8 cellular contexts compared by ENCODE assay signal in the genomic region with DNA sequence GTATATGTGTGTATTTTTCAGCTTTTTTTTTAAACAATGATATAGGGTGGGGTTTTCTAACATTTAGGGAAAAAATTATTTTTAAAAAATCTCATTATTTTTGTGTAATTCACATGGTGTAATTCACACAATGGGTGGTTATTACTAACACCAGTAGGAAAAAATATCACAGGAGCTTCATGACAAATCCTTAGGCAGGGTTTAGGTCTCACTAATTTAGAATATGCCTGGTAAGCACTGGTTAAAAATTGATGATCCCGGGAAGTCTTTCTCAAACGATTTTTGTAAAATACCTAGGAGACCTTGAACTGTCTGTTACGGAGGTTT. TPM values are rescaled to one million over a fixed set of nuclear protein-coding genes. Genes with fewer than 3 reads are reported as not detected.
DNase-seq lines count a peak whose midpoint lies in the region; ATAC-seq and TF ChIP-seq lines count a peak whose summit lies in the region.

No MANE protein-coding gene starts in this region.

- TF ChIP-seq EP300 in transverse colon (IDR thresholded peaks at IDR 0.05; ENCODE audit: low read depth) = no peak

- H3K9me3 Mint-ChIP-seq in activated T-cell treated with anti-CD3 and anti-CD28 coated beads, Interleukin-2, amount 50 U/mL, for 4 hours = no peaks in the 10 kb centered on the region
- H3K9me3 Mint-ChIP-seq in activated naive CD8-positive, alpha-beta T cell (ENCODE audit: low read depth) = no peaks in the 10 kb centered on the region

- H3K4me3 ChIP-seq in lung = no peak overlapping the region
- peak overlapping the region in 3 of 4 donors; percentile 19 to 42 (median 24) for H3K4me3 ChIP-seq in transverse colon

- peak overlapping the region; percentile 97 for H3K27ac Mint-ChIP-seq in activated naive CD8-positive, alpha-beta T cell

- intact Hi-C loops in transverse colon (cut with DNase I; ENCODE audit: low total_unique reads) = no loop called here

- H3K27me3 ChIP-seq in lung (ENCODE audit: control insufficient read depth, insufficient read depth) (no peaks in the 10 kb centered on the region), transverse colon (no peaks in the 10 kb centered on the region)

- H3K4me1 ChIP-seq in lung (ENCODE audit: control insufficient read depth in 2 of 2, insufficient read depth in 2 of 2, low read length in 2 of 2) = peaks cover 5 to 12% of the 10 kb centered on the region in 2 donors
- H3K4me1 ChIP-seq in transverse colon = peaks cover 20 to 48% (median 28%) of the 10 kb centered on the region in 4 donors

- DNase-seq in activated T-cell treated with anti-CD3 and anti-CD28 coated beads, Interleukin-2, amount 50 U/mL, for 4 hours = no peak
- DNase-seq in activated T-cell treated with anti-CD3 and anti-CD28 coated beads for 4 hours (no peak), lung (ENCODE audit: low spot score) (no peak), transverse colon (no peak), HPDE6-E6E7 (ENCODE audit: extremely low spot score) (no peak)

- peak in 1 of 2 donors; percentile 58 for ATAC-seq in activated T-cell treated with anti-CD3 and anti-CD28 coated beads, Interleukin-2, amount 50 U/mL, for 4 hours
- ATAC-seq in lung (ENCODE audit: insufficient read depth, low FRiP score) = no peak
- ATAC-seq in GM19035 (IDR thresholded peaks at IDR 0.05; ENCODE audit: unreplicated experiment) = no peak
- no peak for ATAC-seq in GM18858 (IDR thresholded peaks at IDR 0.05; ENCODE audit: unreplicated experiment)

- peaks cover 36% of the 10 kb centered on the region for H3K4me1 Mint-ChIP-seq in activated T-cell treated with anti-CD3 and anti-CD28 coated beads, Interleukin-2, amount 50 U/mL, for 4 hours (ENCODE audit: low read depth)
- peaks cover 46% of the 10 kb centered on the region for H3K4me1 Mint-ChIP-seq in activated naive CD8-positive, alpha-beta T cell (ENCODE audit: low read depth)

- WGBS in lung, 2 donors = 1 to 2% methylated on average over 3 of the region's 3 CpGs
- 0 to 3% methylated on average over 1 to 3 of the region's 3 CpGs for WGBS in transverse colon (ENCODE audit: low coverage in 1 of 2), 2 donors

- H3K4me3 Mint-ChIP-seq in activated T-cell treated with anti-CD3 and anti-CD28 coated beads, Interleukin-2, amount 50 U/mL, for 4 hours = peak overlapping the region; percentile 82
- peak overlapping the region; percentile 87 for H3K4me3 Mint-ChIP-seq in activated naive CD8-positive, alpha-beta T cell

- H3K9me3 ChIP-seq in lung (ENCODE audit: control insufficient read depth in 2 of 2, insufficient read depth in 1 of 2, low read length in 1 of 2) (no peaks in the 10 kb centered on the region), transverse colon (no peaks in the 10 kb centered on the region)

- no peak for TF ChIP-seq CTCF in lung (IDR thresholded peaks at IDR 0.05; ENCODE audit: control extremely low read depth, extremely low read depth)
- TF ChIP-seq CTCF in transverse colon (IDR thresholded peaks at IDR 0.05) = peak in 1 of 5 experiments; percentile 12

- peak; percentile 43 for TF ChIP-seq POLR2A in transverse colon (IDR thresholded peaks at IDR 0.05)

- H3K36me3 Mint-ChIP-seq in activated T-cell treated with anti-CD3 and anti-CD28 coated beads, Interleukin-2, amount 50 U/mL, for 4 hours (ENCODE audit: insufficient read depth) = no peaks in the 10 kb centered on the region
- no peaks in the 10 kb centered on the region for H3K36me3 Mint-ChIP-seq in activated naive CD8-positive, alpha-beta T cell

- H3K27ac ChIP-seq in lung (ENCODE audit: low read depth in 1 of 2, low read length in 1 of 2) = peak overlapping the region; percentile 76 to 94
- peak overlapping the region; percentile 89 to 96 (median 93) for H3K27ac ChIP-seq in transverse colon

- in situ Hi-C loops in transverse colon (cut with MboI; ENCODE audit: low pct_ligation_motif_present in 1 of 4, low pct_unique_long_range_greater_than_20kb in 1 of 4, low sequenced_read_pairs in 3 of 4) = no loop called here

- H3K27me3 Mint-ChIP-seq in activated T-cell treated with anti-CD3 and anti-CD28 coated beads, Interleukin-2, amount 50 U/mL, for 4 hours (ENCODE audit: low read depth) = no peaks in the 10 kb centered on the region
- no peaks in the 10 kb centered on the region for H3K27me3 Mint-ChIP-seq in activated naive CD8-positive, alpha-beta T cell

- H3K36me3 ChIP-seq in lung (ENCODE audit: control insufficient read depth in 2 of 2, insufficient read depth in 2 of 2, low read length in 2 of 2) = no peaks in the 10 kb centered on the region
- no peaks in the 10 kb centered on the region for H3K36me3 ChIP-seq in transverse colon

RNA-seq across cellular contexts. Expression of a gene that starts 29.5 kb away (rescaled TPM):
- total RNA-seq in activated T-cell treated with anti-CD3 and anti-CD28 coated beads, Interleukin-2, amount 50 U/mL, for 4 hours = 10 to 100 TPM; 25.9 to 27.8 (median 26.4) TPM
- total RNA-seq in lung (10 to 100 TPM; 32.2 to 32.6 TPM), transverse colon (10 to 100 TPM; 28.9 to 82.6 (median 46.0) TPM)
- polyA plus RNA-seq in lung = 10 to 100 TPM in 1 of 2 donors, 1 to 10 TPM in 1; 6.0 to 16.8 TPM
